Comparison of ENCODE assay signal across 28 cellular contexts in the genomic region with DNA sequence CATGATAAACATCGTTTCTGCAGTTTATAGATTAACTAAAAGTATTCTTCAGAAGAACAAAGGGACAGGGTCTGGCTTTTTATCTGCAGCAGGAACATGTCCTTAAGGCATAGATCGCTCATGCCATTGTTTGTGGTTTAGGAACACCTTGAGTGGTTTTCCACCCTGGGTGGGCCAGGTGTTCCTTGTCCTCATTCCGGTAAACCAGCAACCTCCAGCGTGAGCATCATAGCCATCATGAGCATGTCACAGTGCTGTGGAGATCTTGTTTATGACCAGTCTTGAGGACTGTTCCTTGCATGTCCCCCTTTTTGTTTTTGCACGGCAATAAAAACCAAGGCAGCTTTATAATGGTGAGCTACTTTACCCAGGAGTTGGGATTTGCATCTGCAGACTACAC. TPM values are rescaled to one million over a fixed set of nuclear protein-coding genes. Genes with fewer than 3 reads are reported as not detected.
DNase-seq lines count a peak whose midpoint lies in the region; ATAC-seq, FAIRE-seq and TF ChIP-seq lines count a peak whose summit lies in the region.
"Had no signal": no experiment of that assay in that cellular context is flagged by ENCODE, and none has a peak within 500 bp of the region (broad histone marks: within the 10 kb centered on the region; RNA-seq: fewer than 3 reads in every experiment).

No MANE protein-coding gene starts in this region.

- no peak overlapping the region for H2BK20ac ChIP-seq in H1 (ENCODE audit: low read length)

- POLR2A ChIA-PET in OCI-LY7 (lab: Charles Lee): no interaction called here
- POLR2A ChIA-PET in H1 (lab: Charles Lee; ENCODE audit: partially characterized antibody): interaction anchor here (1.0 kb wide), 1 partner anchor 28 kb away, joined by 3 read pairs; no protein-coding TSS in a partner anchor

- H3K27me3 ChIP-seq in H1 (replicated peaks in 1 of 4; ENCODE audit: control insufficient read depth in 3 of 4, extremely low read depth in 1 of 4, insufficient read depth in 3 of 4, low read length in 3 of 4) (no peaks in the 10 kb centered on the region), mesendoderm (ENCODE audit: insufficient read depth, low read length, poor library complexity) (no peaks in the 10 kb centered on the region)
- H3K27me3 ChIP-seq: esophagus muscularis mucosa, SJCRH30, thyroid gland had no signal

- 96% methylated on average over 5 of the region's 5 CpGs; no CpG with 5 or more reads in 1 of the 2 experiments for WGBS in H1 (ENCODE audit: extremely low coverage in 1 of 2, insufficient coverage in 1 of 2, insufficient read length in 1 of 2, insufficient replicate concordance in 2 of 2, low coverage in 1 of 2, low lambda C conversion rate in 2 of 2, missing lambda C conversion rate in 1 of 2), 2 experiments
- WGBS in mesendoderm (ENCODE audit: extremely low coverage, insufficient coverage, low lambda C conversion rate): no CpG with 5 or more reads among the region's 5 CpGs

- H3K56ac ChIP-seq in H1 (replicated peaks; ENCODE audit: insufficient read length, low read depth, low read length) (no peak overlapping the region), mesendoderm (ENCODE audit: low read length) (no peak overlapping the region)

- CTCF ChIA-PET in OCI-LY7 (lab: Charles Lee; ENCODE audit: unreplicated experiment): no interaction called here
- CTCF ChIA-PET in H1 (lab: Charles Lee; ENCODE audit: partially characterized antibody): interaction anchor here (1.2 to 1.3 kb wide), 2 partner anchors 10 to 36 kb away, joined by 4 read pairs; no protein-coding TSS in a partner anchor
- CTCF ChIA-PET in Calu3 (lab: Charles Lee): no interaction called here

- H2AK5ac ChIP-seq in H1 (ENCODE audit: low read depth, low read length): no peak overlapping the region
- H2AK5ac ChIP-seq in mesendoderm (ENCODE audit: low read length): no peak overlapping the region

- no peak overlapping the region for H4K91ac ChIP-seq in H1 (replicated peaks; ENCODE audit: insufficient read length, low read length)

- H3K79me1 ChIP-seq in H1 (ENCODE audit: low read depth, low read length) (no peaks in the 10 kb centered on the region), mesendoderm (ENCODE audit: low read length) (no peaks in the 10 kb centered on the region)

- H3K9me3 Mint-ChIP-seq in Calu3 (ENCODE audit: low read depth, unreplicated experiment): peaks cover 14% of the 10 kb centered on the region

- H3K4me3 ChIP-seq in OCI-LY7 (ENCODE audit: low read depth, low read length, poor library complexity, severe bottlenecking): no peak overlapping the region
- no peak overlapping the region for H3K4me3 ChIP-seq in H1 (ENCODE audit: extremely low read depth in 1 of 4, insufficient read depth in 2 of 4, low read depth in 3 of 4, low read length in 4 of 4)
- H3K4me3 ChIP-seq in mesendoderm (ENCODE audit: low read length): no peak overlapping the region
- H3K4me3 ChIP-seq: esophagus muscularis mucosa, SJCRH30, thyroid gland had no signal

- H3K18ac ChIP-seq in H1 (ENCODE audit: extremely low read depth, low read length): no peak overlapping the region
- no peak overlapping the region for H3K18ac ChIP-seq in mesendoderm (ENCODE audit: low read length)

- intact Hi-C loops in OCI-LY7 (cut with micrococcal nuclease; ENCODE audit: unreplicated experiment) (no loop called here), Calu3 (cut with micrococcal nuclease; ENCODE audit: unreplicated experiment) (no loop called here), posterior vena cava (cut with DNase I) (no loop called here)

- H3K4me1 ChIP-seq in OCI-LY7 (ENCODE audit: insufficient read depth, low read length, poor library complexity, severe bottlenecking): no peaks in the 10 kb centered on the region
- no peaks in the 10 kb centered on the region for H3K4me1 ChIP-seq in H1 (replicated peaks in 1 of 4; ENCODE audit: control insufficient read depth in 3 of 4, insufficient read depth in 4 of 4, low read length in 3 of 4)
- H3K4me1 ChIP-seq in mesendoderm (ENCODE audit: control insufficient read depth, low read depth, low read length): no peaks in the 10 kb centered on the region
- H3K4me1 ChIP-seq: SJCRH30, thyroid gland had no signal

- H2AFZ ChIP-seq in OCI-LY7 (ENCODE audit: low read length) (no peak overlapping the region), H1 (ENCODE audit: low read length) (no peak overlapping the region)

- no peaks in the 10 kb centered on the region for H3K36me3 ChIP-seq in OCI-LY7 (ENCODE audit: insufficient read depth, low read length)
- H3K36me3 ChIP-seq in H1 (ENCODE audit: control insufficient read depth in 2 of 4, insufficient read depth in 4 of 4, low read length in 3 of 4): no peaks in the 10 kb centered on the region; a peak in 1 of 8 replicates
- H3K36me3 ChIP-seq in mesendoderm (ENCODE audit: control insufficient read depth, insufficient read depth, low read length): no peaks in the 10 kb centered on the region
- H3K36me3 ChIP-seq: esophagus muscularis mucosa, SJCRH30, thyroid gland had no signal

- TF ChIP-seq POLR2A in H1 (IDR thresholded peaks at IDR 0.05; ENCODE audit: control extremely low read depth in 1 of 2, low read depth in 2 of 2, low read length in 2 of 2): no peak

- H2BK15ac ChIP-seq in H1 (ENCODE audit: low read length) (no peak overlapping the region), mesendoderm (replicated peaks; ENCODE audit: low read depth) (no peak overlapping the region)

- H3K4ac ChIP-seq in H1 (replicated peaks; ENCODE audit: insufficient read length, low read depth, low read length): no peak overlapping the region
- no peak overlapping the region for H3K4ac ChIP-seq in mesendoderm (ENCODE audit: low read depth, low read length)

- no peak for ATAC-seq in GM21515 (IDR thresholded peaks at IDR 0.05; ENCODE audit: unreplicated experiment)
- ATAC-seq: T-cell had no signal

- TF ChIP-seq CTCF in OCI-LY7 (conservative IDR thresholded peaks at IDR 0.05; ENCODE audit: low read length) (no peak), H1 (IDR thresholded peaks at IDR 0.05; ENCODE audit: control extremely low read depth in 1 of 3, insufficient read depth in 1 of 3, low read depth in 1 of 3, low read length in 3 of 3) (no peak), Calu3 (IDR thresholded peaks at IDR 0.05; ENCODE audit: unreplicated experiment) (no peak)

- no peak for FAIRE-seq in H1 (lab: Jason Lieb, UNC)
- FAIRE-seq: TTC549 had no signal

- H3K9ac ChIP-seq in H1 (replicated peaks in 1 of 4; ENCODE audit: extremely low read depth in 1 of 4, low read depth in 3 of 4, low read length in 3 of 4) (no peak overlapping the region), mesendoderm (ENCODE audit: low read length) (no peak overlapping the region)

- peaks cover 15% of the 10 kb centered on the region for H3K27me3 Mint-ChIP-seq in Calu3 (ENCODE audit: unreplicated experiment)
- H3K27me3 Mint-ChIP-seq: stimulated activated naive CD8-positive, alpha-beta T cell treated with anti-CD3 and anti-CD28 coated beads, Interleukin-15, Interleukin-2, amounts not matched to agents 100 ng/mL and 50 ng/mL, for 24 hours had no signal

- no peak overlapping the region for H3K14ac ChIP-seq in H1 (ENCODE audit: insufficient read length)

- no peak overlapping the region for H2BK5ac ChIP-seq in H1 (ENCODE audit: low read depth, low read length)
- no peak overlapping the region for H2BK5ac ChIP-seq in mesendoderm (ENCODE audit: low read length)

- H4K20me1 ChIP-seq in OCI-LY7 (ENCODE audit: insufficient read depth, low read length) (no peaks in the 10 kb centered on the region), H1 (replicated peaks in 1 of 2; ENCODE audit: control insufficient read depth in 1 of 2, insufficient read depth in 2 of 2, low read length in 2 of 2) (no peaks in the 10 kb centered on the region)

- no peak for TF ChIP-seq EP300 in H1 (IDR thresholded peaks at IDR 0.05; ENCODE audit: borderline replicate concordance in 1 of 2, low read depth in 2 of 2, low read length in 2 of 2)

- no peak overlapping the region for H4K5ac ChIP-seq in H1 (ENCODE audit: insufficient read length, low read depth, low read length)
- no peak overlapping the region for H4K5ac ChIP-seq in mesendoderm (ENCODE audit: low read length)

- DNase-seq in DMS 273 (lab: John Stamatoyannopoulos, UW; ENCODE audit: unreplicated experiment) (peak; percentile 2), DMS 273 treated with DMSO at 0.1 percent for 48 hours (lab: John Stamatoyannopoulos, UW) (no peak), OCI-LY7 (ENCODE audit: low spot score) (peak; percentile 26), H1 (ENCODE audit: low read depth in 1 of 2, low spot score in 2 of 2) (no peak), mesendoderm (peak; percentile 58), Calu3 (no peak), posterior vena cava (ENCODE audit: low spot score) (no peak)
- DNase-seq: activated naive CD4-positive, alpha-beta T cell treated with anti-CD3 and anti-CD28 coated beads for 36 hours; activated T-cell treated with anti-CD3 and anti-CD28 coated beads, Interleukin-2, amount 50 U/mL, for 48 hours; anterior cingulate cortex; CD8-positive, alpha-beta memory T cell; effector CD4-positive, alpha-beta T cell; H9; IMR-90; mesenchymal stem cell; naive B cell; NCI-H1694; nucleus accumbens; retina; SJCRH30; stimulated activated CD4-positive, alpha-beta T cell treated with anti-CD3 and anti-CD28 coated beads, Interleukin-4, amount 100 ng/mL, for 4 hours; T-cell; thyroid gland had no signal

- no peaks in the 10 kb centered on the region for H3K23me2 ChIP-seq in H1 (ENCODE audit: low read depth, low read length)

- H3K4me2 ChIP-seq in OCI-LY7 (ENCODE audit: low read length) (no peak overlapping the region), H1 (ENCODE audit: insufficient read depth in 1 of 2, low read depth in 2 of 2, low read length in 2 of 2) (no peak overlapping the region), mesendoderm (ENCODE audit: low read length) (no peak overlapping the region)

- H4K8ac ChIP-seq in H1 (ENCODE audit: extremely low read depth, insufficient read depth, low read length) (no peak overlapping the region), mesendoderm (ENCODE audit: low read depth, low read length) (no peak overlapping the region)

- peaks cover 16% of the 10 kb centered on the region; the same call in 1 of the 2 replicates for H3K9me3 ChIP-seq in OCI-LY7 (ENCODE audit: low read length)
- peaks cover 15 to 20% of the 10 kb centered on the region in 2 experiments for H3K9me3 ChIP-seq in H1 (ENCODE audit: insufficient read depth in 2 of 2, low read depth in 1 of 2, low read length in 1 of 2)
- H3K9me3 ChIP-seq: thyroid gland had no signal

- H2BK120ac ChIP-seq in H1 (replicated peaks; ENCODE audit: low read depth, low read length) (no peak overlapping the region), mesendoderm (ENCODE audit: low read depth, low read length) (no peak overlapping the region)

- no peaks in the 10 kb centered on the region for H3K9me2 ChIP-seq in OCI-LY7 (ENCODE audit: insufficient read depth, low read length)

- H3K23ac ChIP-seq in H1 (ENCODE audit: insufficient read length) (no peak overlapping the region), mesendoderm (ENCODE audit: low read length) (no peak overlapping the region)

- H2BK12ac ChIP-seq in H1 (ENCODE audit: low read depth, low read length): no peak overlapping the region

- no peak overlapping the region for H3K27ac Mint-ChIP-seq in Calu3 (ENCODE audit: unreplicated experiment)
- H3K27ac Mint-ChIP-seq: activated naive CD4-positive, alpha-beta T cell treated with anti-CD3 and anti-CD28 coated beads for 36 hours; CD8-positive, alpha-beta memory T cell; H9; naive B cell; stimulated activated naive CD8-positive, alpha-beta T cell treated with anti-CD3 and anti-CD28 coated beads, Interleukin-15, Interleukin-2, amounts not matched to agents 100 ng/mL and 50 ng/mL, for 24 hours; T-cell had no signal

- H3K79me2 ChIP-seq in OCI-LY7 (ENCODE audit: insufficient read depth, low read depth, low read length) (no peaks in the 10 kb centered on the region), H1 (ENCODE audit: control insufficient read depth in 1 of 2, insufficient read depth in 2 of 2, low read length in 2 of 2) (no peaks in the 10 kb centered on the region), mesendoderm (ENCODE audit: control insufficient read depth, insufficient read depth, low read length) (no peaks in the 10 kb centered on the region)

- no TSS peak for BruUV-seq in OCI-LY7 (replicated peaks; lab: Mats Ljungman, UMichigan)
- BruUV-seq in Calu3 (replicated peaks; lab: Mats Ljungman, UMichigan): no TSS peak

- TF ChIP-seq RAD21 in H1 (IDR thresholded peaks at IDR 0.05 in 1 of 2, conservative IDR thresholded peaks at IDR 0.05 in 1 of 2; ENCODE audit: low read depth in 2 of 2, low read length in 2 of 2): no peak

- H3K27ac ChIP-seq in OCI-LY7 (ENCODE audit: low read depth, low read length, poor library complexity, severe bottlenecking): no peak overlapping the region
- no peak overlapping the region for H3K27ac ChIP-seq in H1 (ENCODE audit: low read depth, low read length)
- no peak overlapping the region for H3K27ac ChIP-seq in mesendoderm (ENCODE audit: low read depth, low read length)
- H3K27ac ChIP-seq: 22Rv1, esophagus muscularis mucosa, SJCRH30, thyroid gland had no signal

- no peaks in the 10 kb centered on the region for H3K36me3 Mint-ChIP-seq in Calu3 (ENCODE audit: insufficient read depth, unreplicated experiment)

- no peak overlapping the region for H3K4me3 Mint-ChIP-seq in Calu3 (ENCODE audit: low read depth, unreplicated experiment)
- H3K4me3 Mint-ChIP-seq: activated naive CD4-positive, alpha-beta T cell treated with anti-CD3 and anti-CD28 coated beads for 36 hours; CD8-positive, alpha-beta memory T cell; H9; naive B cell; stimulated activated naive CD8-positive, alpha-beta T cell treated with anti-CD3 and anti-CD28 coated beads, Interleukin-15, Interleukin-2, amounts not matched to agents 100 ng/mL and 50 ng/mL, for 24 hours; T-cell had no signal

- H3K4me1 Mint-ChIP-seq in Calu3 (ENCODE audit: low read depth, unreplicated experiment): no peaks in the 10 kb centered on the region
- H3K4me1 Mint-ChIP-seq: T-cell had no signal

RNA-seq across cellular contexts. Expression of a gene that starts 33.9 kb away (rescaled TPM):
- 2.8 and 3.6 TPM in 2 replicates for total RNA-seq in OCI-LY7 (2014; rRNA removed; shearing (Covaris generic))
- total RNA-seq in OCI-LY7 (2022) (2.5 and 2.6 TPM in 2 replicates), Calu3 (2022) (2.7 TPM in 2 replicates), posterior vena cava (under 1 TPM; 0.24 to 0.32 TPM)
- 2.5 and 2.6 TPM in 2 replicates for total RNA-seq in H1 (2021; fragmentation: NEBNext Ultra II Directional; extraction: Animal tissue kit (Norgen Biotek cat#: 25700))
- 0.47 and 0.92 TPM in 2 replicates for polyA plus RNA-seq in H1 (2011; rRNA removed)
- polyA plus RNA-seq in H1 (2011; cell fraction: cytosol; rRNA removed): 1.1 TPM
- 0.70 TPM for polyA plus RNA-seq in H1 (2011; cell fraction: nucleus; rRNA removed)
- polyA plus RNA-seq in H1 (2012, experiment 1 of 2): 1.5 to 2.3 TPM (median 1.8 TPM) in 4 replicates
- polyA plus RNA-seq in H1 (2012, experiment 2 of 2): 0.13 TPM
- polyA plus RNA-seq in H1 (2013, experiment 1 of 2): 0.83 TPM
- 1.1 TPM for polyA plus RNA-seq in H1 (2013, experiment 2 of 2)
- polyA minus RNA-seq in H1 (2011; rRNA and poly(A)+ RNA removed): 2.4 and 3.6 TPM in 2 replicates
- 1.4 TPM for polyA minus RNA-seq in H1 (2011; cell fraction: cytosol; rRNA and poly(A)+ RNA removed)
- 1.8 TPM for polyA minus RNA-seq in H1 (2011; cell fraction: nucleus; rRNA and poly(A)+ RNA removed)
- 0.84 TPM for polyA plus RNA-seq in mesendoderm (2013, experiment 1 of 2)
- polyA plus RNA-seq in mesendoderm (2013, experiment 2 of 2): 0.97 TPM
- polyA plus RNA-seq: CD8-positive, alpha-beta memory T cell had no signal

RNA-seq across cellular contexts. Expression of a gene that starts 39.9 kb away (rescaled TPM):
- total RNA-seq in OCI-LY7 (2014; rRNA removed; shearing (Covaris generic)): 29.0 and 31.1 TPM in 2 replicates
- total RNA-seq in OCI-LY7 (2022) (49.1 and 51.3 TPM in 2 replicates), Calu3 (2022) (39.1 and 44.4 TPM in 2 replicates), posterior vena cava (10 to 100 TPM; 39.3 to 45.6 TPM)
- 36.5 and 39.0 TPM in 2 replicates for total RNA-seq in H1 (2021; fragmentation: NEBNext Ultra II Directional; extraction: Animal tissue kit (Norgen Biotek cat#: 25700))
- 12.6 and 20.0 TPM in 2 replicates for polyA plus RNA-seq in H1 (2011; rRNA removed)
- 30.4 TPM for polyA plus RNA-seq in H1 (2011; cell fraction: cytosol; rRNA removed)
- 8.9 TPM for polyA plus RNA-seq in H1 (2011; cell fraction: nucleus; rRNA removed)
- polyA plus RNA-seq in H1 (2012, experiment 1 of 2): 26.7 to 38.8 TPM (median 31.9 TPM) in 4 replicates
- 2.3 TPM for polyA plus RNA-seq in H1 (2012, experiment 2 of 2)
- 29.8 TPM for polyA plus RNA-seq in H1 (2013, experiment 1 of 2)
- polyA plus RNA-seq in H1 (2013, experiment 2 of 2): 29.8 TPM
- 33.4 and 35.8 TPM in 2 replicates for polyA minus RNA-seq in H1 (2011; rRNA and poly(A)+ RNA removed)
- polyA minus RNA-seq in H1 (2011; cell fraction: cytosol; rRNA and poly(A)+ RNA removed): 18.2 TPM
- polyA minus RNA-seq in H1 (2011; cell fraction: nucleus; rRNA and poly(A)+ RNA removed): 30.4 TPM
- polyA plus RNA-seq in mesendoderm (2013, experiment 1 of 2): 28.4 TPM
- polyA plus RNA-seq in mesendoderm (2013, experiment 2 of 2): 28.8 TPM

Comparison
In these comparisons a context has a peak if more than half of its experiments do, and no peak if none do; other contexts are left out.
1. DNase-seq: peak in DMS 273 (single experiment), OCI-LY7 (single experiment) and mesendoderm (single experiment); none in DMS 273 treated with DMSO at 0.1 percent for 48 hours (single experiment), H1 (0 of 2), Calu3 (single experiment) and posterior vena cava (single experiment).